ENCODE assay signal across 11 cellular contexts in genomic region chr3:112499328-112499727, GRCh38. TPM values are rescaled to one million over a fixed set of nuclear protein-coding genes. Genes with fewer than 3 reads are reported as not detected.
A peak's percentile ranks its signal among the peaks of the same experiment; 100 is the strongest.
DNase-seq lines count a peak whose midpoint lies in the region; ATAC-seq, FAIRE-seq and TF ChIP-seq lines count a peak whose summit lies in the region.
"Had no signal": no experiment of that assay in that cellular context is flagged by ENCODE, and none has a peak within 500 bp of the region (broad histone marks: within the 10 kb centered on the region; RNA-seq: fewer than 3 reads in every experiment).

TSS of gene BTLA (minus strand) at chr3:112499472. CDS start at chr3:112499358, 114 bp downstream.

- H3K9me3 ChIP-seq in upper lobe of right lung = no peaks in the 10 kb centered on the region
- H3K9me3 ChIP-seq in right lobe of liver = no peaks in the 10 kb centered on the region

- no peaks in the 10 kb centered on the region for H3K36me3 ChIP-seq in upper lobe of right lung
- H3K36me3 ChIP-seq in right lobe of liver = no peaks in the 10 kb centered on the region

- no peak for FAIRE-seq in H54 (lab: Jason Lieb, UNC)
- FAIRE-seq: islet of Langerhans had no signal

- no peaks in the 10 kb centered on the region for H3K27me3 ChIP-seq in upper lobe of right lung
- H3K27me3 ChIP-seq in right lobe of liver = no peaks in the 10 kb centered on the region

- H3K27ac ChIP-seq in upper lobe of right lung (no peak within 1 kb of the TSS), right lobe of liver (no peak within 1 kb of the TSS)

- H3K4me3 ChIP-seq in upper lobe of right lung (peak within 1 kb of the TSS; percentile 29), right lobe of liver (no peak within 1 kb of the TSS)

- 26% methylated on average over 4 of the region's 4 CpGs for WGBS in right lobe of liver (ENCODE audit: insufficient coverage, low coverage, low lambda C conversion rate, missing lambda C conversion rate)

- intact Hi-C loops in T-helper 2 cell treated with Interferon-gamma antibody and Interleukin-4, amounts not matched to agents 100 ng/mL and 5 ng/mL, for 36 hours (cut with micrococcal nuclease) = loop anchor here (1.0 to 10.0 kb wide), 4 partner anchors 15 to 175 kb away; partner anchors contain the start of gene SLC35A5
- intact Hi-C loops in upper lobe of right lung (cut with DNase I) (no loop called here), right lobe of liver (cut with DNase I) (no loop called here)

- TF ChIP-seq CTCF in upper lobe of right lung (IDR thresholded peaks at IDR 0.05) (no peak), right lobe of liver (IDR thresholded peaks at IDR 0.05) (no peak)

- no peaks in the 10 kb centered on the region for H3K4me1 ChIP-seq in upper lobe of right lung
- no peaks in the 10 kb centered on the region for H3K4me1 ChIP-seq in right lobe of liver

- peak; percentile 19 for DNase-seq in stimulated activated CD4-positive, alpha-beta T cell treated with anti-CD3 and anti-CD28 coated beads, Interleukin-2, amount 100 ng/mL, for 4 hours (ENCODE audit: low read depth)
- DNase-seq in stimulated activated CD4-positive, alpha-beta T cell treated with anti-CD3 and anti-CD28 coated beads, Interleukin-4, amount 100 ng/mL, for 4 hours = no peak
- DNase-seq in upper lobe of right lung (no peak), right lobe of liver (no peak), H54 (ENCODE audit: insufficient read length, low spot score) (no peak), NCI-H510A (lab: John Stamatoyannopoulos, UW) (no peak)
- DNase-seq: NCI-H2081 treated with DMSO at 0.1 percent for 48 hours had no signal

- peak; percentile 54 for ATAC-seq in HG02943 (IDR thresholded peaks at IDR 0.05; ENCODE audit: low read depth, unreplicated experiment)
- no peak for ATAC-seq in upper lobe of right lung
- ATAC-seq in right lobe of liver = no peak

- no peak for TF ChIP-seq POLR2A in right lobe of liver (IDR thresholded peaks at IDR 0.05)
- no peak for TF ChIP-seq POLR2A in H54 (IDR thresholded peaks at IDR 0.05; ENCODE audit: low read depth, low read length)

RNA-seq across cellular contexts. Expression of gene BTLA, which starts in this region (rescaled TPM):
- total RNA-seq in T-helper 2 cell treated with Interferon-gamma antibody and Interleukin-4, amounts not matched to agents 100 ng/mL and 5 ng/mL, for 36 hours = 32.1 and 32.5 TPM in 2 replicates
- 0.78 TPM for total RNA-seq in upper lobe of right lung
- total RNA-seq in right lobe of liver = under 1 TPM in 4 of 6 experiments, not detected in 2; 0.24 to 0.61 (median 0.36) TPM
- total RNA-seq: Daoy had no signal

Comparison
In these comparisons a context has a peak if more than half of its experiments do, and no peak if none do; other contexts are left out.
1. RNA of gene BTLA (total RNA-seq): 32.1 to 32.5 TPM in T-helper 2 cell treated with Interferon-gamma antibody and Interleukin-4, amounts not matched to agents 100 ng/mL and 5 ng/mL, for 36 hours; 0.78 TPM in upper lobe of right lung (single experiment) and 0.24 to 0.61 TPM in right lobe of liver; every median in the first group is over 10 times any median in the second.